ENCODE assay signal across 23 cellular contexts in genomic region chr7:105457619-105458018, GRCh38.
"Had no signal": no experiment of that assay in that cellular context is flagged by ENCODE, and none has a peak within 500 bp of the region (broad histone marks: within the 10 kb centered on the region; RNA-seq: fewer than 3 reads in every experiment).

No MANE protein-coding gene starts in this region.

- DNase-seq: IMR-90, Karpas-422, KG1, MG63, NCI-H1092, NCI-H1105 treated with DMSO at 0.1 percent for 48 hours, NCI-H1417 treated with DMSO at 0.1 percent for 48 hours, NCI-H146, NCI-H1694 treated with DMSO at 0.1 percent for 48 hours, NCI-H1930, NCI-H2081 treated with DMSO at 0.1 percent for 48 hours, NCI-H2171, NCI-H226, NCI-H446, NCI-H510A, NCI-H524 treated with DMSO at 0.1 percent for 48 hours, NCI-H69, NCI-H774, PC-3, SIG-M5 had no signal

- H3K27ac ChIP-seq: RWPE1, SJSA1, SK-N-MC had no signal

- H3K27me3 ChIP-seq: MG63, SJSA1 had no signal

- H3K4me3 ChIP-seq: MG63, SJSA1, SK-N-MC had no signal

- H3K9me3 ChIP-seq: MG63, SJSA1 had no signal
